26 cellular contexts compared by ENCODE assay signal in genomic region chr6:63792846-63793245, GRCh38.
DNase-seq lines count a peak whose midpoint lies in the region; ATAC-seq, FAIRE-seq and TF ChIP-seq lines count a peak whose summit lies in the region.
"Had no signal": no experiment of that assay in that cellular context is flagged by ENCODE, and none has a peak within 500 bp of the region (broad histone marks: within the 10 kb centered on the region; RNA-seq: fewer than 3 reads in every experiment).

No MANE protein-coding gene starts in this region.

- H3K79me2 ChIP-seq in HepG2 (ENCODE audit: insufficient read depth, low read length): no peaks in the 10 kb centered on the region
- H3K79me2 ChIP-seq in smooth muscle cell (ENCODE audit: low read depth): no peaks in the 10 kb centered on the region

- H4K20me1 ChIP-seq in HepG2 (ENCODE audit: insufficient read depth, low read length) (no peaks in the 10 kb centered on the region), smooth muscle cell (ENCODE audit: low read depth) (no peaks in the 10 kb centered on the region)
- H4K20me1 ChIP-seq: BLaER1 treated with 17β-estradiol and CSF1 and Interleukin-3, amounts not matched to agents 10 nM and 100 nM had no signal

- H3K4me3 ChIP-seq in HepG2 (replicated peaks in 1 of 3; ENCODE audit: insufficient read depth in 1 of 3, low read depth in 2 of 3, low read length in 3 of 3) (no peak overlapping the region), right lobe of liver (no peak overlapping the region), fibroblast of mammary gland (ENCODE audit: control insufficient read depth, low read depth, low read length) (no peak overlapping the region), neutrophil (ENCODE audit: low read depth in 1 of 2, low read length in 1 of 2) (no peak overlapping the region), smooth muscle cell (no peak overlapping the region)
- H3K4me3 ChIP-seq: BLaER1 treated with 17β-estradiol and CSF1 and Interleukin-3, amounts not matched to agents 10 nM and 100 nM; GM12878; GM23338 had no signal

- H3K9me3 ChIP-seq in HepG2 (ENCODE audit: low read length) (no peaks in the 10 kb centered on the region), right lobe of liver (no peaks in the 10 kb centered on the region), neutrophil (no peaks in the 10 kb centered on the region), smooth muscle cell (replicated peaks; ENCODE audit: low read depth) (no peaks in the 10 kb centered on the region)
- H3K9me3 ChIP-seq: BE2C; BLaER1 treated with 17β-estradiol and CSF1 and Interleukin-3, amounts not matched to agents 10 nM and 100 nM had no signal

- peaks cover 8% of the 10 kb centered on the region for H3F3A ChIP-seq in smooth muscle cell (ENCODE audit: low read depth)

- BruUV-seq in HepG2 (replicated peaks; lab: Mats Ljungman, UMichigan): no TSS peak

- H3K9ac ChIP-seq in HepG2 (ENCODE audit: insufficient read depth, low read depth, low read length) (no peak overlapping the region), smooth muscle cell (ENCODE audit: low read depth) (no peak overlapping the region)
- H3K9ac ChIP-seq: BLaER1 treated with 17β-estradiol and CSF1 and Interleukin-3, amounts not matched to agents 10 nM and 100 nM had no signal

- H2AFZ ChIP-seq in HepG2 (ENCODE audit: low read length): no peak overlapping the region
- peak overlapping the region; percentile 7 for H2AFZ ChIP-seq in smooth muscle cell (ENCODE audit: low read depth)

- TF ChIP-seq POLR2A in HepG2 (IDR thresholded peaks at IDR 0.05; ENCODE audit: insufficient read depth in 1 of 2, low read depth in 2 of 2, low read length in 2 of 2) (no peak), right lobe of liver (IDR thresholded peaks at IDR 0.05) (no peak)

- ATAC-seq in HepG2 (peak; percentile 38; the same call in 1 of the 3 replicates), right lobe of liver (no peak), HG03469 (IDR thresholded peaks at IDR 0.05; ENCODE audit: unreplicated experiment) (no peak)
- no peak for ATAC-seq in activated T-cell treated with anti-CD3 and anti-CD28 coated beads, Interleukin-2, amount 50 U/mL, for 72 hours (replicated peaks in 1 of 2)
- ATAC-seq: GM12878, GM23338, HCT116 had no signal

- TF ChIP-seq EP300 in HepG2 (IDR thresholded peaks at IDR 0.05; ENCODE audit: low read depth in 2 of 2, low read length in 2 of 2) (no peak), HepG2 (CRISPR knock-in tag; IDR thresholded peaks at IDR 0.05; ENCODE audit: borderline replicate concordance) (no peak)

- no peak overlapping the region for H3K27ac ChIP-seq in HepG2 (ENCODE audit: extremely low read length, insufficient read depth, low read length)
- H3K27ac ChIP-seq in right lobe of liver: no peak overlapping the region
- H3K27ac ChIP-seq in neutrophil: peak overlapping the region; percentile 74
- H3K27ac ChIP-seq in smooth muscle cell (ENCODE audit: low read depth): peak overlapping the region; percentile 39
- H3K27ac ChIP-seq: 22Rv1; BLaER1 treated with 17β-estradiol and CSF1 and Interleukin-3, amounts not matched to agents 10 nM and 100 nM had no signal

- POLR2A ChIA-PET in HepG2 (lab: Yijun Ruan, JAX): no interaction called here

- H3K36me3 ChIP-seq in HepG2 (replicated peaks in 1 of 2; ENCODE audit: control insufficient read depth in 1 of 2, insufficient read depth in 2 of 2, low read length in 2 of 2) (no peaks in the 10 kb centered on the region), right lobe of liver (no peaks in the 10 kb centered on the region), neutrophil (no peaks in the 10 kb centered on the region), smooth muscle cell (ENCODE audit: low read depth) (no peaks in the 10 kb centered on the region)
- H3K36me3 ChIP-seq: BE2C; BLaER1 treated with 17β-estradiol and CSF1 and Interleukin-3, amounts not matched to agents 10 nM and 100 nM had no signal

- FAIRE-seq in HepG2 (lab: Jason Lieb, UNC): no peak
- FAIRE-seq: A204.1, D721Med, GM12878, GM18507 had no signal

- intact Hi-C loops in HepG2 (cut with micrococcal nuclease; ENCODE audit: unreplicated experiment) (no loop called here), right lobe of liver (cut with DNase I) (no loop called here)

- H3K4me1 Mint-ChIP-seq in activated T-cell treated with anti-CD3 and anti-CD28 coated beads, Interleukin-2, amount 50 U/mL, for 72 hours (ENCODE audit: low read depth): no peaks in the 10 kb centered on the region
- H3K4me1 Mint-ChIP-seq: CD8-positive, alpha-beta memory T cell; H9 had no signal

- H3K9me3 Mint-ChIP-seq in activated T-cell treated with anti-CD3 and anti-CD28 coated beads, Interleukin-2, amount 50 U/mL, for 72 hours: no peaks in the 10 kb centered on the region
- H3K9me3 Mint-ChIP-seq: CD14-positive monocyte; CD4-positive, alpha-beta T cell; CD8-positive, alpha-beta memory T cell; GM23338; H9 had no signal

- H3K36me3 Mint-ChIP-seq in activated T-cell treated with anti-CD3 and anti-CD28 coated beads, Interleukin-2, amount 50 U/mL, for 72 hours (ENCODE audit: insufficient read depth in 2 of 2): no peaks in the 10 kb centered on the region
- H3K36me3 Mint-ChIP-seq: CD14-positive monocyte; CD8-positive, alpha-beta memory T cell had no signal

- no peak overlapping the region for H3K4me2 ChIP-seq in HepG2 (ENCODE audit: low read depth, low read length)
- peak overlapping the region; percentile 50 for H3K4me2 ChIP-seq in smooth muscle cell
- H3K4me2 ChIP-seq: GM23338 had no signal

- TF ChIP-seq CTCF in HepG2 (CRISPR knock-in tag; IDR thresholded peaks at IDR 0.05) (no peak), right lobe of liver (IDR thresholded peaks at IDR 0.05) (no peak), fibroblast of mammary gland (conservative IDR thresholded peaks at IDR 0.05; ENCODE audit: control insufficient read depth, insufficient read depth, low read depth, low read length) (no peak), neutrophil (IDR thresholded peaks at IDR 0.05) (no peak), smooth muscle cell (IDR thresholded peaks at IDR 0.05; ENCODE audit: borderline replicate concordance, insufficient read depth, poor library complexity, severe bottlenecking) (no peak)

- DNase-seq in HepG2 (ENCODE audit: low spot score) (no peak), right lobe of liver (no peak), fibroblast of mammary gland (ENCODE audit: low read depth) (peak; percentile 64), smooth muscle cell (lab: John Stamatoyannopoulos, UW; ENCODE audit: unreplicated experiment) (no peak)
- no peak for DNase-seq in activated T-cell treated with anti-CD3 and anti-CD28 coated beads, Interleukin-2, amount 50 U/mL, for 72 hours
- no peak for DNase-seq in NK-92 treated with Interleukin-12 subunit alpha and Interleukin-12 subunit beta, amount 100 ng/mL, for 24 hours (lab: John Stamatoyannopoulos, UW)
- DNase-seq: ACHN; BE2C; CD4-positive, alpha-beta T cell; CD8-positive, alpha-beta memory T cell; DMS 273 treated with DMSO at 0.1 percent for 48 hours; DMS79; EL; GDM1; H9 had no signal

- H3K27me3 Mint-ChIP-seq in activated T-cell treated with anti-CD3 and anti-CD28 coated beads, Interleukin-2, amount 50 U/mL, for 72 hours (ENCODE audit: low read depth): peaks cover 5% of the 10 kb centered on the region

- H3K4me1 ChIP-seq in HepG2 (ENCODE audit: insufficient read depth, low read length) (peaks cover 8% of the 10 kb centered on the region), right lobe of liver (no peaks in the 10 kb centered on the region), neutrophil (ENCODE audit: control insufficient read depth in 1 of 2, insufficient read depth in 1 of 2, low read depth in 1 of 2, low read length in 1 of 2) (peaks cover 24 to 37% of the 10 kb centered on the region in 2 experiments), smooth muscle cell (ENCODE audit: low read depth) (no peaks in the 10 kb centered on the region)
- H3K4me1 ChIP-seq: BE2C had no signal

- in situ Hi-C loops in HepG2 (cut with HindIII; ENCODE audit: extremely low pct_ligation_motif_present, low pct_unique_long_range_greater_than_20kb): loop anchor here (10.0 kb wide), 1 partner anchor 448 kb away; no protein-coding TSS in a partner anchor

- TF ChIP-seq RAD21 in HepG2 (CRISPR knock-in tag; IDR thresholded peaks at IDR 0.05): no peak

- H3K27me3 ChIP-seq in HepG2 (ENCODE audit: control insufficient read depth in 1 of 2, insufficient read depth in 2 of 2, low read length in 2 of 2) (no peaks in the 10 kb centered on the region), right lobe of liver (no peaks in the 10 kb centered on the region), neutrophil (no peaks in the 10 kb centered on the region), smooth muscle cell (ENCODE audit: low read depth) (no peaks in the 10 kb centered on the region)
- H3K27me3 ChIP-seq: BE2C; BLaER1 treated with 17β-estradiol and CSF1 and Interleukin-3, amounts not matched to agents 10 nM and 100 nM had no signal

- no peak overlapping the region for H3K27ac Mint-ChIP-seq in activated T-cell treated with anti-CD3 and anti-CD28 coated beads, Interleukin-2, amount 50 U/mL, for 72 hours
- H3K27ac Mint-ChIP-seq: CD4-positive, alpha-beta T cell; CD8-positive, alpha-beta memory T cell; GM23338; H9 had no signal

- CTCF ChIA-PET in HepG2 (lab: Yijun Ruan, JAX; ENCODE audit: low intra/inter-chr PET ratio, low total read pairs): no interaction called here

- no peak overlapping the region for H3K4me3 Mint-ChIP-seq in activated T-cell treated with anti-CD3 and anti-CD28 coated beads, Interleukin-2, amount 50 U/mL, for 72 hours
- H3K4me3 Mint-ChIP-seq: CD4-positive, alpha-beta T cell; CD8-positive, alpha-beta memory T cell; GM23338; H9 had no signal

- whole genome bisulfite sequencing in HepG2 (ENCODE audit: low lambda C conversion rate): 4% methylated on average over 1 of the region's 1 CpG
- WGBS in right lobe of liver (ENCODE audit: insufficient coverage, low coverage, low lambda C conversion rate, missing lambda C conversion rate): 80% methylated on average over 1 of the region's 1 CpG
- WGBS in smooth muscle cell (ENCODE audit: low lambda C conversion rate): 48% methylated on average over 1 of the region's 1 CpG

TF ChIP-seq in HepG2, 621 proteins besides CTCF, POLR2A, EP300 and RAD21:
- TF ChIP-seq ATF7 (IDR thresholded peaks at IDR 0.05) (peak; percentile 29; the same call in 1 of the 2 replicates), ATF7 (CRISPR knock-in tag; IDR thresholded peaks at IDR 0.05) (no peak), TCF7 (IDR thresholded peaks at IDR 0.05; ENCODE audit: low read depth) (peak; percentile 22; the same call in 1 of the 2 replicates), CAMTA2 (CRISPR knock-in tag; IDR thresholded peaks at IDR 0.05; ENCODE audit: borderline replicate concordance) (no peak), GATAD2A (CRISPR knock-in tag; IDR thresholded peaks at IDR 0.05) (0 out of 2 replicates have a peak, but pooled peaks have one; percentile 12)
TF ChIP-seq in HepG2: peak in this region for 3.

Comparison
In these comparisons a context has a peak if more than half of its experiments do, and no peak if none do; other contexts are left out.
1. H3K27ac ChIP-seq: peak in neutrophil (single experiment) and smooth muscle cell (single experiment); none in HepG2 (single experiment) and right lobe of liver (0 of 3).